In the genomic region with DNA sequence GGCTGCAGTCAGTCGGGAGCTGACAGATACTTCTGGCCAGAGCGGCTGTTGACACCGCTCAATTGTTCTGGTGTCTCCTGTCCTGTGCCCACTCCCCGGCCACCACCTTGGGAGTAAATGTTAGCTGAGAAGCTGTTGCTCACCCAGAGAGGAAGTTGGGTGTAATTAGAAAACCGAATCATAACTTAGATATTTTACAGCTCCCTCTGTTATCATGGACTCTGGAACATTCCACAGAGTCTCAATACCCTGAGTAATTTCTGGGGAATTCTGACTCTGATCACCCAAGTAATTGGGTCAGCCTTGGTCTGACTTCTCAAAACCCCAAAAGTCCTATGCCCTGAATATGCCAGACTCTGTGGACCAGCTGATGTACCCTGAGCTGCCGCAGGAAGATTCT, we compare ENCODE assay signal across 13 cellular contexts. TPM values are rescaled to one million over a fixed set of nuclear protein-coding genes. Genes with fewer than 3 reads are reported as not detected.
DNase-seq lines count a peak whose midpoint lies in the region; ATAC-seq and TF ChIP-seq lines count a peak whose summit lies in the region.
"Had no signal": no experiment of that assay in that cellular context is flagged by ENCODE, and none has a peak within 500 bp of the region (broad histone marks: within the 10 kb centered on the region; RNA-seq: fewer than 3 reads in every experiment).

No MANE protein-coding gene starts in this region.

- peaks cover 1% of the 10 kb centered on the region for H3K4me1 Mint-ChIP-seq in activated CD4-positive, alpha-beta T cell treated with anti-CD3 and anti-CD28 coated beads, Interleukin-2, amount 10 ng/mL, durations not matched to agents 24 days and 14 days

- H3K27ac Mint-ChIP-seq in activated CD4-positive, alpha-beta T cell treated with anti-CD3 and anti-CD28 coated beads, Interleukin-2, amount 10 ng/mL, durations not matched to agents 24 days and 14 days: no peak overlapping the region
- H3K27ac Mint-ChIP-seq: activated CD8-positive, alpha-beta T cell treated with anti-CD3 and anti-CD28 coated beads, Interleukin-2, amount 10 ng/mL, durations not matched to agents 7 days and 5 days had no signal

- no peak overlapping the region for H2BK20ac ChIP-seq in IMR-90 (ENCODE audit: low read depth, low read length)

- no peak overlapping the region; the same call in 2 of the 3 replicates for H2BK15ac ChIP-seq in IMR-90 (ENCODE audit: low read depth, low read length)

- H3K4me3 Mint-ChIP-seq in activated CD4-positive, alpha-beta T cell treated with anti-CD3 and anti-CD28 coated beads, Interleukin-2, amount 10 ng/mL, durations not matched to agents 24 days and 14 days: no peak overlapping the region
- H3K4me3 Mint-ChIP-seq: activated CD8-positive, alpha-beta T cell treated with anti-CD3 and anti-CD28 coated beads, Interleukin-2, amount 10 ng/mL, durations not matched to agents 7 days and 5 days had no signal

- H3K36me3 Mint-ChIP-seq in activated CD4-positive, alpha-beta T cell treated with anti-CD3 and anti-CD28 coated beads, Interleukin-2, amount 10 ng/mL, durations not matched to agents 24 days and 14 days (ENCODE audit: low read depth): no peaks in the 10 kb centered on the region

- TF ChIP-seq CTCF in IMR-90 (conservative IDR thresholded peaks at IDR 0.05; ENCODE audit: low read depth, low read length) (no peak), choroid plexus epithelial cell (conservative IDR thresholded peaks at IDR 0.05; ENCODE audit: low read depth, low read length) (no peak), esophagus squamous epithelium (IDR thresholded peaks at IDR 0.05) (no peak)

- H3K4me3 ChIP-seq in IMR-90 (ENCODE audit: insufficient read depth, low read depth, low read length) (no peak overlapping the region), choroid plexus epithelial cell (ENCODE audit: low read depth, low read length) (no peak overlapping the region), esophagus squamous epithelium (no peak overlapping the region)
- H3K4me3 ChIP-seq: coronary artery, K562 had no signal

- no peak overlapping the region for H3K14ac ChIP-seq in IMR-90 (replicated peaks; ENCODE audit: low read depth, low read length)

- peak; percentile 77 for DNase-seq in AG08395 (ENCODE audit: low spot score)
- peak; percentile 63 for DNase-seq in IMR-90
- peak; percentile 89 for DNase-seq in choroid plexus epithelial cell (ENCODE audit: low read depth)
- DNase-seq in left colon: peak; percentile 42 to 69
- no peak for DNase-seq in activated CD4-positive, alpha-beta T cell treated with anti-CD3 and anti-CD28 coated beads, Interleukin-2, amount 10 ng/mL, durations not matched to agents 24 days and 14 days
- DNase-seq in T-helper 9 cell: no peak
- DNase-seq in esophagus squamous epithelium (lab: John Stamatoyannopoulos, UW): no peak
- no peak for DNase-seq in NCI-H1092 treated with DMSO at 0.1 percent for 48 hours (lab: John Stamatoyannopoulos, UW)
- DNase-seq: activated CD8-positive, alpha-beta T cell treated with anti-CD3 and anti-CD28 coated beads, Interleukin-2, amount 10 ng/mL, durations not matched to agents 7 days and 5 days; activated naive CD4-positive, alpha-beta T cell treated with Interleukin-2 at 50 U/mL for 16 hours; AML-193 had no signal

- no peak overlapping the region for H3K56ac ChIP-seq in IMR-90 (ENCODE audit: extremely low read depth, insufficient read depth, low read length)

- H2AK5ac ChIP-seq in IMR-90 (ENCODE audit: low read depth, low read length): no peak overlapping the region

- peaks cover 4% of the 10 kb centered on the region for H3K27me3 Mint-ChIP-seq in activated CD4-positive, alpha-beta T cell treated with anti-CD3 and anti-CD28 coated beads, Interleukin-2, amount 10 ng/mL, durations not matched to agents 24 days and 14 days

- peaks cover 9% of the 10 kb centered on the region for H3K9me3 Mint-ChIP-seq in activated CD4-positive, alpha-beta T cell treated with anti-CD3 and anti-CD28 coated beads, Interleukin-2, amount 10 ng/mL, durations not matched to agents 24 days and 14 days

- POLR2A ChIA-PET in IMR-90 (lab: Charles Lee; ENCODE audit: unreplicated experiment): no interaction called here

- CTCF ChIA-PET in IMR-90 (lab: Yijun Ruan, JAX): no interaction called here

- intact Hi-C loops in IMR-90 (cut with micrococcal nuclease) (no loop called here), left colon (cut with DNase I, micrococcal nuclease) (no loop called here), esophagus squamous epithelium (cut with DNase I) (no loop called here)
- intact Hi-C loops in activated CD4-positive, alpha-beta T cell treated with anti-CD3 and anti-CD28 coated beads, Interleukin-2, amount 10 ng/mL, durations not matched to agents 24 days and 14 days (cut with micrococcal nuclease): no loop called here

- H3K4me1 ChIP-seq in IMR-90 (ENCODE audit: control insufficient read depth, insufficient read depth, low read length) (peaks cover 11% of the 10 kb centered on the region), esophagus squamous epithelium (no peaks in the 10 kb centered on the region)

- no peak overlapping the region for H3K9ac ChIP-seq in IMR-90 (ENCODE audit: low read depth, low read length)

- H3K9me3 ChIP-seq in IMR-90 (ENCODE audit: control insufficient read depth, insufficient read depth, low read length) (no peaks in the 10 kb centered on the region), esophagus squamous epithelium (no peaks in the 10 kb centered on the region)

- TF ChIP-seq POLR2A in IMR-90 (IDR thresholded peaks at IDR 0.05; ENCODE audit: low read depth, low read length) (no peak), esophagus squamous epithelium (IDR thresholded peaks at IDR 0.05) (no peak)

- no peak overlapping the region for H4K5ac ChIP-seq in IMR-90 (ENCODE audit: low read depth, low read length)

- in situ Hi-C loops in IMR-90 (cut with MboI; ENCODE audit: low sequenced_read_pairs): no loop called here

- no peaks in the 10 kb centered on the region for H3K79me1 ChIP-seq in IMR-90 (ENCODE audit: low read depth in 1 of 2, low read length in 2 of 2)

- H3K9me1 ChIP-seq in IMR-90 (ENCODE audit: insufficient read depth, low read length): no peaks in the 10 kb centered on the region

- H4K91ac ChIP-seq in IMR-90 (ENCODE audit: insufficient read depth, low read depth, low read length): no peak overlapping the region; the same call in 1 of the 2 replicates

- ATAC-seq in IMR-90 (ENCODE audit: low read depth): peak; percentile 83
- peak; percentile 25 for ATAC-seq in left colon
- ATAC-seq: activated CD8-positive, alpha-beta T cell treated with anti-CD3 and anti-CD28 coated beads, Interleukin-2, amount 10 ng/mL, durations not matched to agents 7 days and 5 days; K562 had no signal

- peak overlapping the region; percentile 16 for H2AFZ ChIP-seq in IMR-90 (replicated peaks; ENCODE audit: low read length, poor library complexity)

- no peak overlapping the region for H3K4ac ChIP-seq in IMR-90 (ENCODE audit: low read depth, low read length)

- no peak overlapping the region for H2AK9ac ChIP-seq in IMR-90 (replicated peaks; ENCODE audit: low read depth, low read length, poor library complexity)

- peak overlapping the region; percentile 75 for H2BK5ac ChIP-seq in IMR-90 (ENCODE audit: low read depth, low read length, poor library complexity, severe bottlenecking)

- BruUV-seq in IMR-90 (replicated peaks; lab: Mats Ljungman, UMichigan): no TSS peak

- H3K27ac ChIP-seq in IMR-90 (ENCODE audit: insufficient read depth, low read length): no peak overlapping the region
- H3K27ac ChIP-seq in esophagus squamous epithelium: no peak overlapping the region
- H3K27ac ChIP-seq: coronary artery had no signal

- dilution Hi-C loops in IMR-90 (cut with HindIII; ENCODE audit: low sequenced_read_pairs, unreplicated experiment): no loop called here

- H3K18ac ChIP-seq in IMR-90 (ENCODE audit: low read depth, low read length): no peak overlapping the region

- H3K36me3 ChIP-seq in IMR-90 (ENCODE audit: control insufficient read depth, insufficient read depth, low read length) (no peaks in the 10 kb centered on the region), esophagus squamous epithelium (no peaks in the 10 kb centered on the region)

- no peaks in the 10 kb centered on the region for H4K20me1 ChIP-seq in IMR-90 (ENCODE audit: insufficient read depth, low read length)

- H4K8ac ChIP-seq in IMR-90 (ENCODE audit: low read depth in 2 of 2, low read length in 2 of 2): peak overlapping the region in 1 of 2 experiments; percentile 75; a peak in 1 of 4 replicates

- H3K4me2 ChIP-seq in IMR-90 (ENCODE audit: low read depth, low read length): no peak overlapping the region

- H3K27me3 ChIP-seq in IMR-90 (ENCODE audit: control insufficient read depth, insufficient read depth, low read length): no peaks in the 10 kb centered on the region
- peaks cover 0 to 6% (median 0%) of the 10 kb centered on the region in 4 donors for H3K27me3 ChIP-seq in esophagus squamous epithelium

- TF ChIP-seq RAD21 in IMR-90 (IDR thresholded peaks at IDR 0.05; ENCODE audit: low read length): no peak

- no peak overlapping the region for H3K23ac ChIP-seq in IMR-90 (ENCODE audit: low read depth, low read length)

- WGBS in IMR-90 (ENCODE audit: extremely low coverage in 2 of 2, insufficient read length in 1 of 2), 2 experiments: 89% methylated on average over 3 of the region's 6 CpGs; no CpG with 5 or more reads in 1 of the 2 experiments
- 79 to 81% methylated on average over 6 of the region's 6 CpGs for WGBS in esophagus squamous epithelium, 2 donors

- H2BK120ac ChIP-seq in IMR-90 (ENCODE audit: low read depth, low read length): 0 out of 2 replicates have a peak overlapping the region, but pooled peaks have one; percentile 35

TF ChIP-seq in IMR-90, 13 proteins besides CTCF, POLR2A, EP300 and RAD21 (continues in another document):
- TF ChIP-seq RFX5 (IDR thresholded peaks at IDR 0.05; ENCODE audit: low read depth, low read length): no peak
- TF ChIP-seq CHD1 (IDR thresholded peaks at IDR 0.05; ENCODE audit: low read depth, low read length): no peak
- no peak for TF ChIP-seq FOS (IDR thresholded peaks at IDR 0.05; ENCODE audit: low read depth, low read length)

RNA-seq across cellular contexts. Expression of a gene that starts 58.2 kb away (rescaled TPM):
- not detected in 2 replicates for total RNA-seq in IMR-90 (2012; rRNA removed)
- not detected in 2 replicates for polyA plus RNA-seq in IMR-90 (2012; rRNA removed)
- not detected in 2 replicates for polyA plus RNA-seq in IMR-90 (2012; cell fraction: cytosol; rRNA removed)
- not detected in 2 replicates for polyA plus RNA-seq in IMR-90 (2012; cell fraction: nucleus; rRNA removed; ENCODE audit: low replicate concordance)
- total RNA-seq in left colon: 10 to 100 TPM; 46.2 to 51.0 TPM
- total RNA-seq in activated CD4-positive, alpha-beta T cell treated with anti-CD3 and anti-CD28 coated beads, Interleukin-2, amount 10 ng/mL, durations not matched to agents 24 days and 14 days: not detected in 2 replicates
- total RNA-seq in esophagus squamous epithelium: under 1 TPM in 3 of 4 donors, not detected in 1; 0.23 to 0.57 (median 0.45) TPM
- total RNA-seq: activated CD8-positive, alpha-beta T cell treated with anti-CD3 and anti-CD28 coated beads, Interleukin-2, amount 10 ng/mL, durations not matched to agents 7 days and 5 days; K562 had no signal
- polyA plus RNA-seq: K562 had no signal

Comparison
In these comparisons a context has a peak if more than half of its experiments do, and no peak if none do; other contexts are left out.
1. DNase-seq: peak in AG08395 (single experiment), IMR-90 (single experiment), choroid plexus epithelial cell (single experiment) and left colon (2 of 2); none in activated CD4-positive, alpha-beta T cell treated with anti-CD3 and anti-CD28 coated beads, Interleukin-2, amount 10 ng/mL, durations not matched to agents 24 days and 14 days (single experiment), T-helper 9 cell (single experiment), esophagus squamous epithelium (single experiment) and NCI-H1092 treated with DMSO at 0.1 percent for 48 hours (single experiment).
2. RNA of a gene that starts 58.2 kb away (total RNA-seq): 46.2 to 51.0 TPM in left colon; 0.23 to 0.57 TPM in esophagus squamous epithelium, not detected in IMR-90 and not detected in activated CD4-positive, alpha-beta T cell treated with anti-CD3 and anti-CD28 coated beads, Interleukin-2, amount 10 ng/mL, durations not matched to agents 24 days and 14 days; every median in the first group is over 10 times any median in the second.